ENCODE assay signal across 11 cellular contexts in the genomic region with DNA sequence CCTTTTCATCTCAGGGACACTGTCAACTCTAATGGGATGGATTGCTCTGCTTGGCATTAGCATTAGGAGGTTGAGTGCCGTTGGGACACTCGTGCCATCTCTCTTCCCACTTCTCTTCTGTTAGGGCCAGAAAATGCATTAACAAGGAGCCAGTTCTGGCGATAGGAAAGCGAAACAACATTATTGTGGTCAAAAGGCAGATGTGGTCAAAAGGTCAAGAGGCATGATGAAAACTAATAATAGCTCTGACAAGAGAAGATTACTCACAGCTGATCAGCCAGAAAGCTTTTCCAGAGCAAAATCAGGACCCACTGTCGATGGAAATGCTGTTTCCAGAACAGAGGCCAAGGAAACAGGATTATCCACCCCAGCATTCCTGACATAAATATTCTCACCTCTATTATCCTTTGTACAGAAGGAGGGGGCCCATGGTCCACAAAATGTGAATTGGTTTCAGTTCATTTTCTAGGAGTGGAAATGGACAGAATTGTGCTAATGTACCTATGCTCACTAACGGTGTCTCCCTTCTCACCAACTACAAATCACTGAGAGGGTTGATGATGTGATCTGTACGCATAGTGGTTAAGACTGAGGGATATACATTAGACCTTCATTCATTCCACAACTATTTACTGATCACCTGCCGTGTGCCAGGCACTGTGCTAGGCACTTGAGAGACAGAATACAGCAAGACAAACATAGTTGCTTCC.
DNase-seq lines count a peak whose midpoint lies in the region; ATAC-seq and TF ChIP-seq lines count a peak whose summit lies in the region.
"Had no signal": no experiment of that assay in that cellular context is flagged by ENCODE, and none has a peak within 500 bp of the region (broad histone marks: within the 10 kb centered on the region; RNA-seq: fewer than 3 reads in every experiment).

No MANE protein-coding gene starts in this region.

- ATAC-seq in GM19035 (IDR thresholded peaks at IDR 0.05; ENCODE audit: unreplicated experiment) (peak; percentile 82), HG03378 (IDR thresholded peaks at IDR 0.05; ENCODE audit: unreplicated experiment) (peak; percentile 64), GM21619 (IDR thresholded peaks at IDR 0.05; ENCODE audit: unreplicated experiment) (no peak)

- no peak for TF ChIP-seq CTCF in cardiac fibroblast (IDR thresholded peaks at IDR 0.05; ENCODE audit: low read depth, low read length)

- DNase-seq in A172 (ENCODE audit: low spot score) (peak; percentile 41), cardiac fibroblast (ENCODE audit: low read depth in 2 of 2) (peak; percentile 32 to 38), NCI-H1048 (lab: John Stamatoyannopoulos, UW) (no peak), dermis blood vessel endothelial cell (no peak), SIG-M5 treated with dmso at 0.1 percent for 504 hours (lab: John Stamatoyannopoulos, UW; ENCODE audit: unreplicated experiment) (no peak)
- DNase-seq: AML-193, NCI-H2171 treated with DMSO at 0.1 percent for 48 hours, nephron progenitor cell had no signal

- H3K4me3 ChIP-seq in cardiac fibroblast (replicated peaks in 1 of 2; ENCODE audit: low read depth in 2 of 2, low read length in 2 of 2): no peak overlapping the region

Comparison
In these comparisons a context has a peak if more than half of its experiments do, and no peak if none do; other contexts are left out.
1. DNase-seq: peak in A172 (single experiment) and cardiac fibroblast (2 of 2); none in NCI-H1048 (single experiment), dermis blood vessel endothelial cell (single experiment) and SIG-M5 treated with dmso at 0.1 percent for 504 hours (single experiment).